ENCODE assay signal across 18 cellular contexts in the genomic region with DNA sequence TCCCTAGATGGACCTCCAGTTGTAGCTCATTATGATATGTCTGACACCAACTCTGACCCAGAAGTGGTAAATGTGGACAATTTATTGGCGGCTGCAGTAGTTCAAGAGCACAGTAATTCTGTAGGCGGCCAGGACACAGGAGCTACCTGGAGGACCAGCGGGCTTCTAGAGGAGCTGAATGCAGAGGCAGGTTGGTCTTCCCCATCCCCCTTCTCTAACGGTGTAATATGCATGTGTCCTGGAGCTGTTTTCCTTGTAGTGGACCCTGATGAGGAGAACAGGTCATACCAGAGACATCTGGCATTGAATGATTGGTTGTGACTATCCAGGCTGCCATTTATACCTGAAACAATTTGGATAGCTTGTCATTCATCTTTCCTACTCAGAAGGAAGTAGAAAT.
"Had no signal": no experiment of that assay in that cellular context is flagged by ENCODE, and none has a peak within 500 bp of the region (broad histone marks: within the 10 kb centered on the region; RNA-seq: fewer than 3 reads in every experiment).

No MANE protein-coding gene starts in this region.

- H3K27ac ChIP-seq: coronary artery, sigmoid colon, tibial nerve, vagina, VCaP had no signal

- H3K27ac Mint-ChIP-seq: activated CD4-positive, alpha-beta memory T cell treated with anti-CD3 and anti-CD28 coated beads, Interleukin-2, amount 10 ng/mL, durations not matched to agents 7 days and 5 days; activated CD8-positive, alpha-beta memory T cell treated with anti-CD3 and anti-CD28 coated beads, Interleukin-2, amount 10 ng/mL, durations not matched to agents 7 days and 5 days had no signal

- H3K36me3 ChIP-seq: sigmoid colon, tibial nerve, vagina had no signal

- DNase-seq: activated CD4-positive, alpha-beta memory T cell treated with anti-CD3 and anti-CD28 coated beads, Interleukin-2, amount 10 ng/mL, durations not matched to agents 7 days and 5 days; activated CD8-positive, alpha-beta memory T cell treated with anti-CD3 and anti-CD28 coated beads, Interleukin-2, amount 10 ng/mL, durations not matched to agents 7 days and 5 days; activated naive CD4-positive, alpha-beta T cell treated with Interleukin-2 at 50 U/mL for 16 hours; central memory CD4-positive, alpha-beta T cell; head of caudate nucleus; kidney; naive thymus-derived CD4-positive, alpha-beta T cell; sigmoid colon; stimulated activated naive CD4-positive, alpha-beta T cell treated with Interleukin-2 at 50 U/mL for 16 hours; T-helper 2 cell had no signal

- H3K27me3 ChIP-seq: sigmoid colon, tibial nerve, vagina had no signal

- H3K9me3 ChIP-seq: sigmoid colon, tibial nerve, vagina had no signal

- H3K4me3 ChIP-seq: coronary artery, lung, sigmoid colon, tibial nerve, vagina had no signal

- H3K27me3 Mint-ChIP-seq: activated CD4-positive, alpha-beta memory T cell treated with anti-CD3 and anti-CD28 coated beads, Interleukin-2, amount 10 ng/mL, durations not matched to agents 7 days and 5 days; activated CD8-positive, alpha-beta memory T cell treated with anti-CD3 and anti-CD28 coated beads, Interleukin-2, amount 10 ng/mL, durations not matched to agents 7 days and 5 days; activated T-helper 17 cell treated with anti-CD3 and anti-CD28 coated beads, Interleukin-2, amount 50 U/mL, for 72 hours; brain; naive thymus-derived CD4-positive, alpha-beta T cell had no signal

- H3K4me1 ChIP-seq: sigmoid colon, vagina had no signal

- H3K4me3 Mint-ChIP-seq: activated CD4-positive, alpha-beta memory T cell treated with anti-CD3 and anti-CD28 coated beads, Interleukin-2, amount 10 ng/mL, durations not matched to agents 7 days and 5 days; activated CD8-positive, alpha-beta memory T cell treated with anti-CD3 and anti-CD28 coated beads, Interleukin-2, amount 10 ng/mL, durations not matched to agents 7 days and 5 days; activated T-helper 17 cell treated with anti-CD3 and anti-CD28 coated beads, Interleukin-2, amount 50 U/mL, for 72 hours; brain; naive thymus-derived CD4-positive, alpha-beta T cell had no signal

- FAIRE-seq: frontal cortex, kidney had no signal

- H3K9me3 Mint-ChIP-seq: activated CD4-positive, alpha-beta memory T cell treated with anti-CD3 and anti-CD28 coated beads, Interleukin-2, amount 10 ng/mL, durations not matched to agents 7 days and 5 days; activated T-helper 17 cell treated with anti-CD3 and anti-CD28 coated beads, Interleukin-2, amount 50 U/mL, for 72 hours; brain; naive thymus-derived CD4-positive, alpha-beta T cell had no signal
